2 cellular contexts compared by ENCODE assay signal in genomic region chr17:44159519-44160210, GRCh38.
TF ChIP-seq lines count a peak whose summit lies in the region.

No MANE protein-coding gene starts in this region.

TF ChIP-seq in SK-N-SH, 30 proteins besides CTCF, POLR2A, EP300 and RAD21:
- TF ChIP-seq, protein P1, sequence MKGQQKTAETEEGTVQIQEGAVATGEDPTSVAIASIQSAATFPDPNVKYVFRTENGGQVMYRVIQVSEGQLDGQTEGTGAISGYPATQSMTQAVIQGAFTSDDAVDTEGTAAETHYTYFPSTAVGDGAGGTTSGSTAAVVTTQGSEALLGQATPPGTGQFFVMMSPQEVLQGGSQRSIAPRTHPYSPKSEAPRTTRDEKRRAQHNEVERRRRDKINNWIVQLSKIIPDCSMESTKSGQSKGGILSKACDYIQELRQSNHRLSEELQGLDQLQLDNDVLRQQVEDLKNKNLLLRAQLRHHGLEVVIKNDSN (IDR thresholded peaks at IDR 0.05; ENCODE audit: borderline replicate concordance, low read depth) = peak; percentile 11; the same call in 1 of the 2 replicates
- no peak for TF ChIP-seq YY1 (IDR thresholded peaks at IDR 0.05; ENCODE audit: low read depth)

TF ChIP-seq in SK-N-SH treated with all-trans-retinoic acid at 6 μM for 48 hours, 23 proteins besides CTCF, POLR2A, EP300 and RAD21 (continued from another document):
- TF ChIP-seq, protein P2, sequence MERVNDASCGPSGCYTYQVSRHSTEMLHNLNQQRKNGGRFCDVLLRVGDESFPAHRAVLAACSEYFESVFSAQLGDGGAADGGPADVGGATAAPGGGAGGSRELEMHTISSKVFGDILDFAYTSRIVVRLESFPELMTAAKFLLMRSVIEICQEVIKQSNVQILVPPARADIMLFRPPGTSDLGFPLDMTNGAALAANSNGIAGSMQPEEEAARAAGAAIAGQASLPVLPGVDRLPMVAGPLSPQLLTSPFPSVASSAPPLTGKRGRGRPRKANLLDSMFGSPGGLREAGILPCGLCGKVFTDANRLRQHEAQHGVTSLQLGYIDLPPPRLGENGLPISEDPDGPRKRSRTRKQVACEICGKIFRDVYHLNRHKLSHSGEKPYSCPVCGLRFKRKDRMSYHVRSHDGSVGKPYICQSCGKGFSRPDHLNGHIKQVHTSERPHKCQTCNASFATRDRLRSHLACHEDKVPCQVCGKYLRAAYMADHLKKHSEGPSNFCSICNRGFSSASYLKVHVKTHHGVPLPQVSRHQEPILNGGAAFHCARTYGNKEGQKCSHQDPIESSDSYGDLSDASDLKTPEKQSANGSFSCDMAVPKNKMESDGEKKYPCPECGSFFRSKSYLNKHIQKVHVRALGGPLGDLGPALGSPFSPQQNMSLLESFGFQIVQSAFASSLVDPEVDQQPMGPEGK (CRISPR knock-in tag; IDR thresholded peaks at IDR 0.05; ENCODE audit: borderline replicate concordance) = no peak
- TF ChIP-seq ZNF8 (CRISPR knock-in tag; IDR thresholded peaks at IDR 0.05) (no peak), TCF4 (CRISPR knock-in tag; IDR thresholded peaks at IDR 0.05; ENCODE audit: borderline replicate concordance) (no peak), GLIS3 (CRISPR knock-in tag; IDR thresholded peaks at IDR 0.05) (no peak), TOX (CRISPR knock-in tag; IDR thresholded peaks at IDR 0.05; ENCODE audit: borderline replicate concordance) (no peak), ESRRG (CRISPR knock-in tag; IDR thresholded peaks at IDR 0.05) (no peak), ARNTL (CRISPR knock-in tag; IDR thresholded peaks at IDR 0.05; ENCODE audit: borderline replicate concordance, low read depth) (no peak), CSDC2 (CRISPR knock-in tag; IDR thresholded peaks at IDR 0.05) (no peak), ZFP3 (CRISPR knock-in tag; IDR thresholded peaks at IDR 0.05) (no peak), CREB5 (CRISPR knock-in tag; IDR thresholded peaks at IDR 0.05; ENCODE audit: low read depth) (no peak)
- TF ChIP-seq, protein P3, sequence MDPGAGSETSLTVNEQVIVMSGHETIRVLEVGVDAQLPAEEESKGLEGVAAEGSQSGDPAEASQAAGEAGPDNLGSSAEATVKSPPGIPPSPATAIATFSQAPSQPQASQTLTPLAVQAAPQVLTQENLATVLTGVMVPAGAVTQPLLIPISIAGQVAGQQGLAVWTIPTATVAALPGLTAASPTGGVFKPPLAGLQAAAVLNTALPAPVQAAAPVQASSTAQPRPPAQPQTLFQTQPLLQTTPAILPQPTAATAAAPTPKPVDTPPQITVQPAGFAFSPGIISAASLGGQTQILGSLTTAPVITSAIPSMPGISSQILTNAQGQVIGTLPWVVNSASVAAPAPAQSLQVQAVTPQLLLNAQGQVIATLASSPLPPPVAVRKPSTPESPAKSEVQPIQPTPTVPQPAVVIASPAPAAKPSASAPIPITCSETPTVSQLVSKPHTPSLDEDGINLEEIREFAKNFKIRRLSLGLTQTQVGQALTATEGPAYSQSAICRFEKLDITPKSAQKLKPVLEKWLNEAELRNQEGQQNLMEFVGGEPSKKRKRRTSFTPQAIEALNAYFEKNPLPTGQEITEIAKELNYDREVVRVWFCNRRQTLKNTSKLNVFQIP (CRISPR knock-in tag; IDR thresholded peaks at IDR 0.05; ENCODE audit: borderline replicate concordance, low read depth) = no peak
- TF ChIP-seq, protein P4, sequence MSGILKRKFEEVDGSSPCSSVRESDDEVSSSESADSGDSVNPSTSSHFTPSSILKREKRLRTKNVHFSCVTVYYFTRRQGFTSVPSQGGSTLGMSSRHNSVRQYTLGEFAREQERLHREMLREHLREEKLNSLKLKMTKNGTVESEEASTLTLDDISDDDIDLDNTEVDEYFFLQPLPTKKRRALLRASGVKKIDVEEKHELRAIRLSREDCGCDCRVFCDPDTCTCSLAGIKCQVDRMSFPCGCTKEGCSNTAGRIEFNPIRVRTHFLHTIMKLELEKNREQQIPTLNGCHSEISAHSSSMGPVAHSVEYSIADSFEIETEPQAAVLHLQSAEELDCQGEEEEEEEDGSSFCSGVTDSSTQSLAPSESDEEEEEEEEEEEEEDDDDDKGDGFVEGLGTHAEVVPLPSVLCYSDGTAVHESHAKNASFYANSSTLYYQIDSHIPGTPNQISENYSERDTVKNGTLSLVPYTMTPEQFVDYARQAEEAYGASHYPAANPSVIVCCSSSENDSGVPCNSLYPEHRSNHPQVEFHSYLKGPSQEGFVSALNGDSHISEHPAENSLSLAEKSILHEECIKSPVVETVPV (CRISPR knock-in tag; IDR thresholded peaks at IDR 0.05) = no peak
TF ChIP-seq in SK-N-SH treated with all-trans-retinoic acid at 6 μM for 48 hours: peak in this region for 0.
